Comparison of ENCODE assay signal across 24 cellular contexts in the genomic region with DNA sequence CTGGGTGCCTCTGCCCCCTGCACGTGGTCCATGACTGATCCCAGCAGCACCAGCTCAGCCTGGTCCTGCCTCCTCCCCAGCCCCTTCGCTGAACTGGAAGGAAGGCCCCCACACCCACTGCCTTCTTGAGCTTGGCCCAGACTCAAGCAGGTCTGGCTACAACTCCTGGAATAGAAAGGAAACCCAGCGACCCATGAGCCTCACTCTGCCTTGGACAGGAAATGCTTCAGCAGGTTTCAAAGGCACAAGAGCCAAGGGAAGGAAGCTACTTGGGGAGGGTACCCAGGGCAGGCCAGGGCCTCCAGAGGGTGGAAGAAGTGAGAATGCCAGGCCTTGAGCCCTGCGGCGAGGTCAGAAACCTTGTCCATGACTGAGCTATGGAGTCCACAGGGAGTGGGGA. TPM values are rescaled to one million over a fixed set of nuclear protein-coding genes. Genes with fewer than 3 reads are reported as not detected.
DNase-seq lines count a peak whose midpoint lies in the region; ATAC-seq and TF ChIP-seq lines count a peak whose summit lies in the region.
"Had no signal": no experiment of that assay in that cellular context is flagged by ENCODE, and none has a peak within 500 bp of the region (broad histone marks: within the 10 kb centered on the region; RNA-seq: fewer than 3 reads in every experiment).

No MANE protein-coding gene starts in this region.

- no TSS peak for BruUV-seq in OCI-LY7 (replicated peaks; lab: Mats Ljungman, UMichigan)

- peak overlapping the region; percentile 59 for H3K27ac ChIP-seq in BLaER1
- H3K27ac ChIP-seq in OCI-LY7 (ENCODE audit: low read depth, low read length, poor library complexity, severe bottlenecking): no peak overlapping the region
- no peak overlapping the region for H3K27ac ChIP-seq in right cardiac atrium (ENCODE audit: low read length)
- H3K27ac ChIP-seq in ascending aorta: no peak overlapping the region
- H3K27ac ChIP-seq: adrenal gland, breast epithelium, right lobe of liver had no signal

- H4K20me1 ChIP-seq in BLaER1: no peaks in the 10 kb centered on the region
- H4K20me1 ChIP-seq in OCI-LY7 (ENCODE audit: insufficient read depth, low read length): no peaks in the 10 kb centered on the region

- peak; percentile 16 for ATAC-seq in GM19397 (IDR thresholded peaks at IDR 0.05; ENCODE audit: unreplicated experiment)
- ATAC-seq in right cardiac atrium: peak; percentile 44 to 66
- no peak for ATAC-seq in HG02798 (IDR thresholded peaks at IDR 0.05; ENCODE audit: poor library complexity, unreplicated experiment)
- ATAC-seq: T-cell had no signal

- CTCF ChIA-PET in OCI-LY7 (lab: Charles Lee; ENCODE audit: unreplicated experiment): interaction anchor here (0.9 to 1.0 kb wide), 2 partner anchors 12 to 201 kb away, joined by 4 to 5 read pairs; no protein-coding TSS in a partner anchor

- H2AFZ ChIP-seq in OCI-LY7 (ENCODE audit: low read length): 0 out of 2 replicates have a peak overlapping the region, but pooled peaks have one; percentile 34

- H3K4me3 ChIP-seq in BLaER1: no peak overlapping the region
- H3K4me3 ChIP-seq in OCI-LY7 (ENCODE audit: low read depth, low read length, poor library complexity, severe bottlenecking): no peak overlapping the region
- H3K4me3 ChIP-seq in right cardiac atrium (ENCODE audit: low read length): no peak overlapping the region
- no peak overlapping the region for H3K4me3 ChIP-seq in ascending aorta
- H3K4me3 ChIP-seq: adrenal gland, breast epithelium, right lobe of liver had no signal

- H3K4me2 ChIP-seq in BLaER1: peak overlapping the region; percentile 71
- peak overlapping the region; percentile 81 for H3K4me2 ChIP-seq in OCI-LY7 (ENCODE audit: low read length)

- DNase-seq in OCI-LY7 (ENCODE audit: low spot score): peak; percentile 33
- DNase-seq in right cardiac atrium: peak in 1 of 3 donors; percentile 55
- DNase-seq in ascending aorta (ENCODE audit: low spot score in 2 of 2): no peak
- DNase-seq in NCI-H2196 treated with DMSO at 0.1 percent for 48 hours (lab: John Stamatoyannopoulos, UW; ENCODE audit: unreplicated experiment): no peak
- DNase-seq: activated CD4-positive, alpha-beta T cell treated with anti-CD3 and anti-CD28 coated beads for 4 hours; activated effector memory CD4-positive, alpha-beta T cell treated with Interleukin-2 at 50 U/mL for 16 hours; CD4-positive, alpha-beta memory T cell; DMS53; H7; NCI-H1436; NCI-H69; right lobe of liver; SHP77 treated with DMSO at 0.1 percent for 48 hours; stimulated activated CD4-positive, alpha-beta T cell treated with anti-CD3 and anti-CD28 coated beads, Interleukin-15, amount 100 ng/mL, for 24 hours; substantia nigra; T-cell had no signal

- H3K36me3 ChIP-seq in BLaER1: no peaks in the 10 kb centered on the region
- no peaks in the 10 kb centered on the region for H3K36me3 ChIP-seq in OCI-LY7 (ENCODE audit: insufficient read depth, low read length)
- no peaks in the 10 kb centered on the region for H3K36me3 ChIP-seq in ascending aorta
- H3K36me3 ChIP-seq: adrenal gland, breast epithelium, right lobe of liver had no signal

- no peaks in the 10 kb centered on the region for H3K27me3 ChIP-seq in BLaER1
- no peaks in the 10 kb centered on the region for H3K27me3 ChIP-seq in right cardiac atrium (ENCODE audit: control insufficient read depth, insufficient read depth)
- no peaks in the 10 kb centered on the region for H3K27me3 ChIP-seq in ascending aorta
- H3K27me3 ChIP-seq: adrenal gland, breast epithelium, right lobe of liver had no signal

- H3K9me2 ChIP-seq in OCI-LY7 (ENCODE audit: insufficient read depth, low read length): no peaks in the 10 kb centered on the region

- H3K79me2 ChIP-seq in OCI-LY7 (ENCODE audit: insufficient read depth, low read depth, low read length): no peaks in the 10 kb centered on the region

- POLR2A ChIA-PET in OCI-LY7 (lab: Charles Lee): interaction anchor here (0.7 to 2.0 kb wide), 6 partner anchors 10 to 200 kb away, joined by 3 to 9 read pairs (median 3); no protein-coding TSS in a partner anchor

- H3K9ac ChIP-seq in BLaER1: no peak overlapping the region

- intact Hi-C loops in OCI-LY7 (cut with micrococcal nuclease; ENCODE audit: unreplicated experiment) (no loop called here), right cardiac atrium (cut with DNase I) (no loop called here), ascending aorta (cut with DNase I) (no loop called here)

- H3K4me1 ChIP-seq in BLaER1 (peaks cover 45% of the 10 kb centered on the region), OCI-LY7 (ENCODE audit: insufficient read depth, low read length, poor library complexity, severe bottlenecking) (peaks cover 34% of the 10 kb centered on the region), right cardiac atrium (ENCODE audit: control insufficient read depth, insufficient read depth, low read length) (peaks cover 10% of the 10 kb centered on the region), ascending aorta (peaks cover 0 to 9% of the 10 kb centered on the region in 2 donors)
- H3K4me1 ChIP-seq: adrenal gland, breast epithelium had no signal

- 45% methylated on average over 5 of the region's 5 CpGs for WGBS in right cardiac atrium

- no peak for TF ChIP-seq CTCF in OCI-LY7 (conservative IDR thresholded peaks at IDR 0.05; ENCODE audit: low read length)
- TF ChIP-seq CTCF in ascending aorta (IDR thresholded peaks at IDR 0.05): no peak

- H3K9me3 ChIP-seq in BLaER1 (no peaks in the 10 kb centered on the region), OCI-LY7 (ENCODE audit: low read length) (no peaks in the 10 kb centered on the region), right cardiac atrium (ENCODE audit: control insufficient read depth, low read length) (no peaks in the 10 kb centered on the region), ascending aorta (no peaks in the 10 kb centered on the region)
- H3K9me3 ChIP-seq: adrenal gland, breast epithelium, right lobe of liver had no signal

RNA-seq across cellular contexts. Expression of gene RD3, which starts 35.9 kb away (rescaled TPM):
- total RNA-seq in OCI-LY7 (2014; rRNA removed; shearing (Covaris generic)): not detected in 2 replicates
- total RNA-seq in OCI-LY7 (2022): not detected in 2 replicates
- under 1 TPM in 1 of 4 donors, not detected in 3; 0.09 TPM for total RNA-seq in right cardiac atrium
- 0.05 TPM for polyA plus RNA-seq in right cardiac atrium
- not detected for total RNA-seq in ascending aorta
- total RNA-seq: CD4-positive, alpha-beta memory T cell; dermis microvascular lymphatic vessel endothelial cell; fibroblast of villous mesenchyme; H7; osteocyte; right lobe of liver; T-cell had no signal
- polyA plus RNA-seq: CD4-positive, alpha-beta memory T cell had no signal

RNA-seq across cellular contexts. Expression of gene SLC30A1, which starts 51.1 kb away (rescaled TPM):
- 6.1 and 6.5 TPM in 2 replicates for total RNA-seq in OCI-LY7 (2014; rRNA removed; shearing (Covaris generic))
- 6.3 and 7.9 TPM in 2 replicates for total RNA-seq in OCI-LY7 (2022)
- total RNA-seq in right cardiac atrium: 10 to 100 TPM; 14.5 to 19.2 (median 14.8) TPM
- 6.0 TPM for polyA plus RNA-seq in right cardiac atrium
- 8.9 TPM for total RNA-seq in ascending aorta
